In the genomic region with DNA sequence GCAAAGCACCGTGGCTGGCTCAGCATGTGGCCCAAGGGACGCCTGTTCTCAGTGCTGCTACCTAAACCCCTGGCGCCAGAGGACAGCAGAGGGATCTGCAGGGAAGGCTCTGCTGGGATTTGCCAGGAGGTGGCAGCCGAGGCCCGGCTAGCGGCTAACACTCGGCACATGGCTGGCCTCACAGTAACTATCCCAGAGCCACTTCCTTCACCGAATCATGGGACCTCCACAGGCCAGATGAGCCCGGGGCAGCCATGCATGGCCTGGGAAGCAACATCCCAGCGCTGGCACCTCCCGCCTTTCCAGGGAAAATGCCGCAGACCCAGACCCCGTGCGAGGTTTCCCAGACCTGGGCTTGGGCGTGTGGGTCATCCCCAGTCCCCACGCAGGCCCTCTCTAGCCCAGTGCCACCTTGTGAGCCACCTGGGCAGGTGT, we compare ENCODE assay signal across 8 cellular contexts. TPM values are rescaled to one million over a fixed set of nuclear protein-coding genes. Genes with fewer than 3 reads are reported as not detected.
DNase-seq lines count a peak whose midpoint lies in the region; ATAC-seq and TF ChIP-seq lines count a peak whose summit lies in the region.

No MANE protein-coding gene starts in this region.

- peaks cover 8% of the 10 kb centered on the region for H3K36me3 Mint-ChIP-seq in CD8-positive, alpha-beta T cell
- H3K36me3 Mint-ChIP-seq in T-helper 17 cell (ENCODE audit: low read depth) = peaks cover 7% of the 10 kb centered on the region

- H3K27ac ChIP-seq in CD8-positive, alpha-beta T cell (ENCODE audit: low read depth, low read length) = no peak overlapping the region
- no peak overlapping the region for H3K27ac ChIP-seq in gastrocnemius medialis

- TF ChIP-seq POLR2A in gastrocnemius medialis (IDR thresholded peaks at IDR 0.05) = no peak

- in situ Hi-C loops in gastrocnemius medialis (cut with MboI; ENCODE audit: low sequenced_read_pairs in 4 of 4) = loop anchor here in 3 of 4 donors (10.0 to 25.0 kb wide), 3 partner anchors 122 to 239 kb away; no protein-coding TSS in a partner anchor

- H3K9me3 Mint-ChIP-seq in CD8-positive, alpha-beta T cell = peaks cover 3% of the 10 kb centered on the region

- no peaks in the 10 kb centered on the region for H3K27me3 ChIP-seq in CD8-positive, alpha-beta T cell (ENCODE audit: insufficient read depth, low read length)
- H3K27me3 ChIP-seq in gastrocnemius medialis = no peaks in the 10 kb centered on the region

- no peak overlapping the region for H3K4me3 Mint-ChIP-seq in CD8-positive, alpha-beta T cell
- no peak overlapping the region for H3K4me3 Mint-ChIP-seq in T-helper 17 cell

- peaks cover 1% of the 10 kb centered on the region for H3K4me1 Mint-ChIP-seq in CD8-positive, alpha-beta T cell (ENCODE audit: low read depth)
- peaks cover 5% of the 10 kb centered on the region for H3K4me1 Mint-ChIP-seq in T-helper 17 cell

- H3K4me3 ChIP-seq in CD8-positive, alpha-beta T cell (ENCODE audit: low read depth, low read length) = no peak overlapping the region
- no peak overlapping the region for H3K4me3 ChIP-seq in gastrocnemius medialis

- no peaks in the 10 kb centered on the region for H3K27me3 Mint-ChIP-seq in CD8-positive, alpha-beta T cell (ENCODE audit: low read depth)
- no peaks in the 10 kb centered on the region for H3K27me3 Mint-ChIP-seq in T-helper 17 cell

- no peaks in the 10 kb centered on the region for H3K9me3 ChIP-seq in CD8-positive, alpha-beta T cell (ENCODE audit: low read length)
- H3K9me3 ChIP-seq in T-helper 17 cell (ENCODE audit: control insufficient read depth, low read length, poor library complexity, severe bottlenecking) = no peaks in the 10 kb centered on the region
- no peaks in the 10 kb centered on the region for H3K9me3 ChIP-seq in gastrocnemius medialis

- H3K4me1 ChIP-seq in CD8-positive, alpha-beta T cell (ENCODE audit: insufficient read depth, low read length) = no peaks in the 10 kb centered on the region
- no peaks in the 10 kb centered on the region for H3K4me1 ChIP-seq in gastrocnemius medialis

- peak; percentile 21 to 71 (median 54) for DNase-seq in CD8-positive, alpha-beta T cell
- DNase-seq in HUDEP-2 (lab: John Stamatoyannopoulos, UW; ENCODE audit: unreplicated experiment in 76 of 76) (peak in 73 of 76 experiments; percentile 8 to 86 (median 64)), T-helper 17 cell (peak; percentile 36 to 59 (median 42)), astrocyte of the hippocampus (ENCODE audit: low read depth, low spot score) (peak; percentile 92), hepatic stellate cell (ENCODE audit: low spot score) (peak; percentile 93), gastrocnemius medialis (peak; percentile 53 to 60)

- peak; percentile 46 for TF ChIP-seq CTCF in CD8-positive, alpha-beta T cell (IDR thresholded peaks at IDR 0.05)
- peak; percentile 81 to 95 (median 85) for TF ChIP-seq CTCF in gastrocnemius medialis (IDR thresholded peaks at IDR 0.05 in 4 of 5, conservative IDR thresholded peaks at IDR 0.05 in 1 of 5)

- no peaks in the 10 kb centered on the region for H3K36me3 ChIP-seq in CD8-positive, alpha-beta T cell (ENCODE audit: insufficient read depth, low read length)
- H3K36me3 ChIP-seq in gastrocnemius medialis = no peaks in the 10 kb centered on the region

- no peak overlapping the region for H3K27ac Mint-ChIP-seq in CD8-positive, alpha-beta T cell
- no peak overlapping the region for H3K27ac Mint-ChIP-seq in T-helper 17 cell

- intact Hi-C loops in CD8-positive, alpha-beta T cell (cut with DNase I, micrococcal nuclease) = loop anchor here (1.0 to 10.0 kb wide), 3 partner anchors 129 to 412 kb away; no protein-coding TSS in a partner anchor
- intact Hi-C loops in gastrocnemius medialis (cut with DNase I; ENCODE audit: low total_unique reads) = loop anchor here (1.0 to 2.0 kb wide), 2 partner anchors 129 to 230 kb away; no protein-coding TSS in a partner anchor

- CTCF ChIA-PET in CD8-positive, alpha-beta T cell (lab: Charles Lee) = interaction anchor here (0.7 to 1.6 kb wide), 6 partner anchors 107 to 241 kb away, joined by 3 to 9 read pairs (median 5); no protein-coding TSS in a partner anchor

- ATAC-seq in CD8-positive, alpha-beta T cell = peak; percentile 91
- ATAC-seq in GM19452 (IDR thresholded peaks at IDR 0.05; ENCODE audit: unreplicated experiment) = peak; percentile 66
- peak; percentile 93 for ATAC-seq in T-helper 17 cell
- ATAC-seq in gastrocnemius medialis = peak; percentile 86 to 94
- no peak for ATAC-seq in HG03460 (IDR thresholded peaks at IDR 0.05; ENCODE audit: unreplicated experiment)

- POLR2A ChIA-PET in CD8-positive, alpha-beta T cell (lab: Charles Lee) = no interaction called here

RNA-seq across cellular contexts. Expression of gene DPYSL4, which starts 36.4 kb away (rescaled TPM):
- 1 to 10 TPM; 1.0 to 1.8 TPM for total RNA-seq in CD8-positive, alpha-beta T cell
- total RNA-seq in T-helper 17 cell (1 to 10 TPM in 1 of 2 donors, under 1 TPM in 1; 0.52 to 3.3 TPM), gastrocnemius medialis (1 to 10 TPM in 1 of 4 donors, under 1 TPM in 3; 0.29 to 1.3 (median 0.46) TPM)

Comparison
In these comparisons a context has a peak if more than half of its experiments do, and no peak if none do; other contexts are left out.
1. DNase-seq: peak in every context shown above with its lines; median percentile 93 in hepatic stellate cell; 92 in astrocyte of the hippocampus; 64 in HUDEP-2; 56 in gastrocnemius medialis; 54 in CD8-positive, alpha-beta T cell; 42 in T-helper 17 cell.